Comparison of ENCODE assay signal across 8 cellular contexts in genomic region chrX:49230500-49231232, GRCh38. TPM values are rescaled to one million over a fixed set of nuclear protein-coding genes. Genes with fewer than 3 reads are reported as not detected.
A peak's percentile ranks its signal among the peaks of the same experiment; 100 is the strongest.
DNase-seq lines count a peak whose midpoint lies in the region; ATAC-seq and TF ChIP-seq lines count a peak whose summit lies in the region.

No MANE protein-coding gene starts in this region.

- TF ChIP-seq CTCF in foreskin keratinocyte (conservative IDR thresholded peaks at IDR 0.05) (peak; percentile 25), transverse colon (IDR thresholded peaks at IDR 0.05) (peak in 1 of 5 experiments; percentile 20)

- ATAC-seq in GM21528 (IDR thresholded peaks at IDR 0.05; ENCODE audit: low FRiP score, unreplicated experiment) (peak; percentile 68), foreskin keratinocyte (peak; percentile 66), HG03457 (IDR thresholded peaks at IDR 0.05; ENCODE audit: unreplicated experiment) (no peak)

- no peak for TF ChIP-seq EP300 in transverse colon (IDR thresholded peaks at IDR 0.05; ENCODE audit: low read depth)

- in situ Hi-C loops in Caki2 (cut with HindIII; ENCODE audit: low pct_unique_long_range_greater_than_20kb, low sequenced_read_pairs), result no loop called here
- in situ Hi-C loops in transverse colon (cut with MboI; ENCODE audit: low pct_ligation_motif_present in 1 of 4, low pct_unique_long_range_greater_than_20kb in 1 of 4, low sequenced_read_pairs in 3 of 4), result no loop called here

- 59% methylated on average over 43 of the region's 44 CpGs; no CpG with 5 or more reads in 1 of the 2 donors for WGBS in transverse colon (ENCODE audit: low coverage in 1 of 2), 2 donors

- peak; percentile 40 for TF ChIP-seq POLR2A in transverse colon (IDR thresholded peaks at IDR 0.05)

- H3K27me3 ChIP-seq in foreskin keratinocyte (no peaks in the 10 kb centered on the region), transverse colon (no peaks in the 10 kb centered on the region)

- H3K36me3 ChIP-seq in transverse colon, result no peaks in the 10 kb centered on the region

- H3K27ac ChIP-seq in foreskin keratinocyte (no peak overlapping the region), transverse colon (peak overlapping the region; percentile 22 to 75 (median 60))

- H3K9me3 ChIP-seq in transverse colon, result no peaks in the 10 kb centered on the region

- no peaks in the 10 kb centered on the region for H3K4me1 ChIP-seq in foreskin keratinocyte
- H3K4me1 ChIP-seq in transverse colon, result no peaks in the 10 kb centered on the region

- DNase-seq in Caki2 (ENCODE audit: low read depth) (peak; percentile 44), NCI-H2171 treated with DMSO at 0.1 percent for 48 hours (lab: John Stamatoyannopoulos, UW) (peak; percentile 53), activated T-cell treated with anti-CD3 and anti-CD28 coated beads for 24 hours (ENCODE audit: low read depth) (peak; percentile 35), foreskin keratinocyte (no peak), posterior vena cava (ENCODE audit: low spot score) (peak; percentile 91), transverse colon (peak; percentile 86)

- H3K4me3 ChIP-seq in transverse colon, result peak overlapping the region; percentile 2 to 47 (median 16)

- intact Hi-C loops in posterior vena cava (cut with DNase I) (no loop called here), transverse colon (cut with DNase I; ENCODE audit: low total_unique reads) (no loop called here)

RNA-seq across cellular contexts. Expression of gene CACNA1F, which starts 2.5 kb away (rescaled TPM):
- not detected in 2 replicates for total RNA-seq in Caki2 (2014; rRNA removed; shearing (Covaris generic); ENCODE audit: low replicate concordance)
- not detected in 2 replicates for total RNA-seq in foreskin keratinocyte
- 0.01 TPM in 1 of 2 replicates, not detected in the other for polyA plus RNA-seq in foreskin keratinocyte
- under 1 TPM; 0.09 to 0.10 TPM for total RNA-seq in posterior vena cava
- total RNA-seq in transverse colon, result 1 to 10 TPM in 1 of 4 donors, under 1 TPM in 2, not detected in 1; 0.32 to 2.8 (median 0.96) TPM

RNA-seq across cellular contexts. Expression of gene CCDC22, which starts 4.6 kb away (rescaled TPM):
- total RNA-seq in Caki2 (2014; rRNA removed; shearing (Covaris generic); ENCODE audit: low replicate concordance), result 42.4 and 58.4 TPM in 2 replicates
- 15.1 and 15.6 TPM in 2 replicates for total RNA-seq in foreskin keratinocyte
- polyA plus RNA-seq in foreskin keratinocyte, result 15.2 and 15.6 TPM in 2 replicates
- 10 to 100 TPM in 1 of 2 donors, 1 to 10 TPM in 1; 9.9 to 10.4 TPM for total RNA-seq in posterior vena cava
- total RNA-seq in transverse colon, result 10 to 100 TPM; 11.0 to 13.7 (median 12.6) TPM

RNA-seq across cellular contexts. Expression of gene SYP, which starts 30.7 kb away (rescaled TPM):
- not detected in 2 replicates for total RNA-seq in Caki2 (2014; rRNA removed; shearing (Covaris generic); ENCODE audit: low replicate concordance)
- 0.20 and 0.28 TPM in 2 replicates for total RNA-seq in foreskin keratinocyte
- 0.20 and 0.31 TPM in 2 replicates for polyA plus RNA-seq in foreskin keratinocyte
- 1 to 10 TPM; 1.1 to 1.5 TPM for total RNA-seq in posterior vena cava
- 1 to 10 TPM; 1.1 to 7.6 (median 5.0) TPM for total RNA-seq in transverse colon

RNA-seq across cellular contexts. Expression of gene FOXP3, which starts 33.8 kb away (rescaled TPM):
- not detected in 2 replicates for total RNA-seq in Caki2 (2014; rRNA removed; shearing (Covaris generic); ENCODE audit: low replicate concordance)
- total RNA-seq in foreskin keratinocyte (0.11 and 0.14 TPM in 2 replicates), posterior vena cava (under 1 TPM in 1 of 2 donors, not detected in 1; 0.10 TPM), transverse colon (not detected)
- 0.09 and 0.15 TPM in 2 replicates for polyA plus RNA-seq in foreskin keratinocyte

RNA-seq across cellular contexts. Expression of gene PPP1R3F, which starts 38.9 kb away (rescaled TPM):
- 14.4 and 18.5 TPM in 2 replicates for total RNA-seq in Caki2 (2014; rRNA removed; shearing (Covaris generic); ENCODE audit: low replicate concordance)
- 0.92 and 1.2 TPM in 2 replicates for total RNA-seq in foreskin keratinocyte
- 1.1 and 1.8 TPM in 2 replicates for polyA plus RNA-seq in foreskin keratinocyte
- total RNA-seq in posterior vena cava, result 1 to 10 TPM; 5.2 to 5.4 TPM
- total RNA-seq in transverse colon, result 10 to 100 TPM in 1 of 4 donors, 1 to 10 TPM in 3; 2.0 to 18.7 (median 2.8) TPM

Comparison
In these comparisons a context has a peak if more than half of its experiments do, and no peak if none do; other contexts are left out.
1. DNase-seq: peak in Caki2 (single experiment), NCI-H2171 treated with DMSO at 0.1 percent for 48 hours (single experiment), activated T-cell treated with anti-CD3 and anti-CD28 coated beads for 24 hours (single experiment), posterior vena cava (single experiment) and transverse colon (single experiment); none in foreskin keratinocyte (0 of 2).